16 cellular contexts compared by ENCODE assay signal in the genomic region with DNA sequence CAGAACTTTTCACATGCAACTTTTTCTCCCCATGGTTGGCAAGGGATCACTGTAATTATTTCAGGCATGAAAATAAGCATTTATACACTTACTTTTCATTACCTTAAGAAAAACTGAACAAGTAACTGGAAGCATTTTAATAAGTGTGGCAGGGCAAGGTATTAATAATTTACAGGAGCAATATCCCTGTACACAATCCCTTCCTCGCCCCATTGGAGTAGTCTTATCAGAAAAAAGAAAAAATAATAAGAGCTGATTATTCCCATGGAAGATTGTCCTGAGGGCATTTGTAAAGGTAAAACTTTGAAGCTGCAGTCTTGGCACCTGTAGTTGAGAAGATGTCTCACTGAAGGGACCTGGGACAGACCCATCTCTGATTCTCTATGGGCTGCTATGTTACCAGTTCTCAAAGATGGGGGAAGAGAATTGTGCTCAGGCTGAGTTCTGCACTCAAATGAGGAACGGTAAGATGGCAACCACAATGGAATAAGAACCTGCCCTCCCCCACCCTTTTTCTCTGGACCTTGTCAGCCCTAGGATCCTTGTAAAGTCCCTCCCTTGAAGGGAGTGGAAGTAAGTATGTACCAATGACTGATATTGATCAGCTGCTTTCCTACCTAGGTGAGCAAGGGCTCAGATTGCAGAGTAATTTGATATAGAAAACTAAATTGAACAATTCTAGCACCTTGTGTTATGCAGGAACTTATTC.
DNase-seq lines count a peak whose midpoint lies in the region; ATAC-seq and TF ChIP-seq lines count a peak whose summit lies in the region.
"Had no signal": no experiment of that assay in that cellular context is flagged by ENCODE, and none has a peak within 500 bp of the region (broad histone marks: within the 10 kb centered on the region; RNA-seq: fewer than 3 reads in every experiment).

No MANE protein-coding gene starts in this region.

- peaks cover 70% of the 10 kb centered on the region for H3K4me1 Mint-ChIP-seq in activated CD4-positive, alpha-beta T cell treated with anti-CD3 and anti-CD28 coated beads, Interleukin-2, amount 10 ng/mL, durations not matched to agents 24 days and 14 days
- peaks cover 80% of the 10 kb centered on the region for H3K4me1 Mint-ChIP-seq in activated T-helper 2 cell treated with anti-CD3 and anti-CD28 coated beads, Interferon-gamma antibody, Interleukin-2, Interleukin-4, amounts not matched to agents 10 μg/mL and 5 μg/mL and 100 μg/mL, durations not matched to agents 14 hours and 24 hours and 36 hours (ENCODE audit: low read depth)

- no peaks in the 10 kb centered on the region for H3K27me3 Mint-ChIP-seq in activated CD4-positive, alpha-beta T cell treated with anti-CD3 and anti-CD28 coated beads, Interleukin-2, amount 10 ng/mL, durations not matched to agents 24 days and 14 days
- no peaks in the 10 kb centered on the region for H3K27me3 Mint-ChIP-seq in activated T-helper 2 cell treated with anti-CD3 and anti-CD28 coated beads, Interferon-gamma antibody, Interleukin-2, Interleukin-4, amounts not matched to agents 10 μg/mL and 5 μg/mL and 100 μg/mL, durations not matched to agents 14 hours and 24 hours and 36 hours (ENCODE audit: low read depth)

- no peak overlapping the region for H3K4me3 ChIP-seq in osteoblast (ENCODE audit: insufficient read depth, low read length)

- peaks cover 28% of the 10 kb centered on the region for H3K9me3 Mint-ChIP-seq in activated CD4-positive, alpha-beta T cell treated with anti-CD3 and anti-CD28 coated beads, Interleukin-2, amount 10 ng/mL, durations not matched to agents 24 days and 14 days
- peaks cover 30% of the 10 kb centered on the region for H3K9me3 Mint-ChIP-seq in activated T-helper 2 cell treated with anti-CD3 and anti-CD28 coated beads, Interferon-gamma antibody, Interleukin-2, Interleukin-4, amounts not matched to agents 10 μg/mL and 5 μg/mL and 100 μg/mL, durations not matched to agents 14 hours and 24 hours and 36 hours

- H3K4me3 Mint-ChIP-seq in activated CD4-positive, alpha-beta T cell treated with anti-CD3 and anti-CD28 coated beads, Interleukin-2, amount 10 ng/mL, durations not matched to agents 24 days and 14 days: peak overlapping the region; percentile 64
- H3K4me3 Mint-ChIP-seq in activated T-helper 2 cell treated with anti-CD3 and anti-CD28 coated beads, Interferon-gamma antibody, Interleukin-2, Interleukin-4, amounts not matched to agents 10 μg/mL and 5 μg/mL and 100 μg/mL, durations not matched to agents 14 hours and 24 hours and 36 hours (ENCODE audit: low read depth): no peak overlapping the region
- H3K4me3 Mint-ChIP-seq: IgD-negative memory B cell had no signal

- no peak overlapping the region for H2AFZ ChIP-seq in osteoblast (ENCODE audit: low read length)

- H3K4me2 ChIP-seq in osteoblast (ENCODE audit: insufficient read depth, low read length): peak overlapping the region; percentile 22

- H3K36me3 Mint-ChIP-seq in activated CD4-positive, alpha-beta T cell treated with anti-CD3 and anti-CD28 coated beads, Interleukin-2, amount 10 ng/mL, durations not matched to agents 24 days and 14 days (ENCODE audit: low read depth): peaks cover 60% of the 10 kb centered on the region
- H3K36me3 Mint-ChIP-seq in activated T-helper 2 cell treated with anti-CD3 and anti-CD28 coated beads, Interferon-gamma antibody, Interleukin-2, Interleukin-4, amounts not matched to agents 10 μg/mL and 5 μg/mL and 100 μg/mL, durations not matched to agents 14 hours and 24 hours and 36 hours (ENCODE audit: low read depth): peaks cover 80% of the 10 kb centered on the region
- H3K36me3 Mint-ChIP-seq: IgD-negative memory B cell had no signal

- no peaks in the 10 kb centered on the region for H3K36me3 ChIP-seq in osteoblast (ENCODE audit: insufficient read depth, low read length)

- peak; percentile 61 for DNase-seq in activated CD4-positive, alpha-beta T cell treated with anti-CD3 and anti-CD28 coated beads, Interleukin-2, amount 10 ng/mL, durations not matched to agents 24 days and 14 days
- no peak for DNase-seq in activated CD4-positive, alpha-beta T cell treated with anti-CD3 and anti-CD28 coated beads, Interleukin-2, amount 50 U/mL, for 1 hour
- DNase-seq in Kasumi-1 (lab: John Stamatoyannopoulos, UW) (peak; percentile 14 to 16), osteoblast (ENCODE audit: insufficient read length, low spot score, missing footprints) (no peak), C1 segment of cervical spinal cord (lab: John Stamatoyannopoulos, UW) (no peak)
- no peak for DNase-seq in activated T-helper 2 cell treated with anti-CD3 and anti-CD28 coated beads, Interferon-gamma antibody, Interleukin-2, Interleukin-4, amounts not matched to agents 10 μg/mL and 5 μg/mL and 100 μg/mL, durations not matched to agents 14 hours and 24 hours and 36 hours (ENCODE audit: low spot score)
- DNase-seq in stimulated activated CD4-positive, alpha-beta T cell treated with anti-CD3 and anti-CD28 coated beads, Interleukin-12 subunit alpha, Interleukin-12 subunit beta, amount 100 ng/mL, for 4 hours: no peak
- DNase-seq: 8988T, DMS153, MV-4-11, NCI-H1417 treated with DMSO at 0.1 percent for 48 hours, NCI-H2029 treated with DMSO at 0.1 percent for 48 hours, NCI-H510A had no signal

- ATAC-seq in HG03097 (IDR thresholded peaks at IDR 0.05; ENCODE audit: low FRiP score, unreplicated experiment): no peak

- no peak for TF ChIP-seq CTCF in osteoblast (IDR thresholded peaks at IDR 0.05; ENCODE audit: extremely low read depth, low read depth, low read length)

- no peaks in the 10 kb centered on the region for H3K9me3 ChIP-seq in osteoblast (ENCODE audit: low read depth, low read length)

- H3K79me2 ChIP-seq in osteoblast (ENCODE audit: insufficient read depth, low read length): no peaks in the 10 kb centered on the region

- intact Hi-C loops in activated CD4-positive, alpha-beta T cell treated with anti-CD3 and anti-CD28 coated beads, Interleukin-2, amount 10 ng/mL, durations not matched to agents 24 days and 14 days (cut with micrococcal nuclease): loop anchor here (1.0 kb wide), 5 partner anchors 10 to 80 kb away; no protein-coding TSS in a partner anchor
- intact Hi-C loops in activated T-helper 2 cell treated with anti-CD3 and anti-CD28 coated beads, Interferon-gamma antibody, Interleukin-2, Interleukin-4, amounts not matched to agents 10 μg/mL and 5 μg/mL and 100 μg/mL, durations not matched to agents 14 hours and 24 hours and 36 hours (cut with micrococcal nuclease): loop anchor here (1.0 to 2.0 kb wide), 5 partner anchors 7 to 61 kb away; no protein-coding TSS in a partner anchor

- no peaks in the 10 kb centered on the region for H3K27me3 ChIP-seq in osteoblast (ENCODE audit: insufficient read depth, low read length)

- H3K4me1 ChIP-seq in osteoblast (ENCODE audit: insufficient read depth, low read length): peaks cover 15% of the 10 kb centered on the region

- H3K27ac ChIP-seq in osteoblast (ENCODE audit: low read depth, low read length): no peak overlapping the region
- H3K27ac ChIP-seq: C4-2B had no signal

- H4K20me1 ChIP-seq in osteoblast (ENCODE audit: insufficient read depth, low read length): no peaks in the 10 kb centered on the region

- peak overlapping the region; percentile 92 for H3K27ac Mint-ChIP-seq in activated CD4-positive, alpha-beta T cell treated with anti-CD3 and anti-CD28 coated beads, Interleukin-2, amount 10 ng/mL, durations not matched to agents 24 days and 14 days
- peak overlapping the region; percentile 94 for H3K27ac Mint-ChIP-seq in activated T-helper 2 cell treated with anti-CD3 and anti-CD28 coated beads, Interferon-gamma antibody, Interleukin-2, Interleukin-4, amounts not matched to agents 10 μg/mL and 5 μg/mL and 100 μg/mL, durations not matched to agents 14 hours and 24 hours and 36 hours
- H3K27ac Mint-ChIP-seq: IgD-negative memory B cell had no signal

Comparison
In these comparisons a context has a peak if more than half of its experiments do, and no peak if none do; other contexts are left out.
1. DNase-seq: peak in activated CD4-positive, alpha-beta T cell treated with anti-CD3 and anti-CD28 coated beads, Interleukin-2, amount 10 ng/mL, durations not matched to agents 24 days and 14 days (single experiment) and Kasumi-1 (2 of 2); none in activated CD4-positive, alpha-beta T cell treated with anti-CD3 and anti-CD28 coated beads, Interleukin-2, amount 50 U/mL, for 1 hour (single experiment), activated T-helper 2 cell treated with anti-CD3 and anti-CD28 coated beads, Interferon-gamma antibody, Interleukin-2, Interleukin-4, amounts not matched to agents 10 μg/mL and 5 μg/mL and 100 μg/mL, durations not matched to agents 14 hours and 24 hours and 36 hours (single experiment), osteoblast (single experiment), stimulated activated CD4-positive, alpha-beta T cell treated with anti-CD3 and anti-CD28 coated beads, Interleukin-12 subunit alpha, Interleukin-12 subunit beta, amount 100 ng/mL, for 4 hours (single experiment) and C1 segment of cervical spinal cord (0 of 14).